Comparison of ENCODE assay signal across 12 cellular contexts in the genomic region with DNA sequence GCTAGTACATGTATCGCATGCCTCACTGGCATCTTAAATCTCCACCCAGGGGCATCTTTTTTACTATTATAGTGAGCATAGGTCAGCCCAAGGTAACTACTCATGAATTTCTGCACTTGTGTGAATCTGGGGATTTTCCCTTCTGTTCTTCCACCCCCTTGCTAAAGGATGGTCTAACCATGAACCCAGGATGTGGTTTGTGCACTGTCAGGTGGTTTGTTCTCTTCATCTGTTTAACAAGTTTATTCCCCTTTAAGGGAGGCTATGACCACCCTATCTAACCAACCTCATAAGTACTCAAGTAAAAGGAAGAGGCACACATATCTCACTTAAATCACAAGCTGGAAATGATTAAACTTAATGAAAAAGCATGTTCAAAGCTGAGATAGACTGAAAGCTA.
A peak's percentile ranks its signal among the peaks of the same experiment; 100 is the strongest.
DNase-seq lines count a peak whose midpoint lies in the region; ATAC-seq and TF ChIP-seq lines count a peak whose summit lies in the region.
"Had no signal": no experiment of that assay in that cellular context is flagged by ENCODE, and none has a peak within 500 bp of the region (broad histone marks: within the 10 kb centered on the region; RNA-seq: fewer than 3 reads in every experiment).

No MANE protein-coding gene starts in this region.

- no peaks in the 10 kb centered on the region for H3K79me1 ChIP-seq in mesendoderm (ENCODE audit: low read length)

- H3K27ac Mint-ChIP-seq in CD8-positive, alpha-beta T cell: peak overlapping the region; percentile 15
- H3K27ac Mint-ChIP-seq: nephron had no signal

- TF ChIP-seq POLR2A in heart left ventricle (IDR thresholded peaks at IDR 0.05): no peak

- no peak for TF ChIP-seq CTCF in CD8-positive, alpha-beta T cell (IDR thresholded peaks at IDR 0.05)
- TF ChIP-seq CTCF in heart left ventricle (IDR thresholded peaks at IDR 0.05): no peak

- no peak overlapping the region for H3K23ac ChIP-seq in mesendoderm (ENCODE audit: low read length)

- POLR2A ChIA-PET in CD8-positive, alpha-beta T cell (lab: Charles Lee): no interaction called here

- H3K56ac ChIP-seq in mesendoderm (ENCODE audit: low read length): no peak overlapping the region

- intact Hi-C loops in CD8-positive, alpha-beta T cell (cut with DNase I, micrococcal nuclease): no loop called here
- intact Hi-C loops in Right ventricle myocardium superior (cut with DNase I): no loop called here
- intact Hi-C loops in heart left ventricle (cut with DNase I): no loop called here

- no peaks in the 10 kb centered on the region for H3K27me3 Mint-ChIP-seq in CD8-positive, alpha-beta T cell (ENCODE audit: low read depth)

- no peak overlapping the region for H3K18ac ChIP-seq in mesendoderm (ENCODE audit: low read length)

- WGBS in mesendoderm (ENCODE audit: extremely low coverage, insufficient coverage, low lambda C conversion rate): no CpG with 5 or more reads among the region's 1 CpG
- 85 to 92% (median 89%) methylated on average over 1 of the region's 1 CpG for WGBS in heart left ventricle, 4 donors

- no peak overlapping the region for H2AK5ac ChIP-seq in mesendoderm (ENCODE audit: low read length)

- no peak overlapping the region for H2BK120ac ChIP-seq in mesendoderm (ENCODE audit: low read depth, low read length)

- no peaks in the 10 kb centered on the region for H3K79me2 ChIP-seq in mesendoderm (ENCODE audit: control insufficient read depth, insufficient read depth, low read length)

- no peaks in the 10 kb centered on the region for H3K9me3 ChIP-seq in CD8-positive, alpha-beta T cell (ENCODE audit: low read length)
- H3K9me3 ChIP-seq in heart left ventricle: peaks cover 0 to 15% (median 0%) of the 10 kb centered on the region in 12 donors

- H4K8ac ChIP-seq in mesendoderm (ENCODE audit: low read depth, low read length): no peak overlapping the region

- peak; percentile 84 for ATAC-seq in CD8-positive, alpha-beta T cell
- ATAC-seq in GM18907 (IDR thresholded peaks at IDR 0.05; ENCODE audit: unreplicated experiment): peak; percentile 98
- ATAC-seq in HG02642 (IDR thresholded peaks at IDR 0.05; ENCODE audit: poor library complexity, unreplicated experiment): peak; percentile 88
- peak; percentile 90 for ATAC-seq in HG03558 (IDR thresholded peaks at IDR 0.05; ENCODE audit: extremely low read depth, unreplicated experiment)
- ATAC-seq in Right ventricle myocardium superior (ENCODE audit: poor library complexity): no peak
- ATAC-seq in heart left ventricle: no peak

- H2BK15ac ChIP-seq in mesendoderm (replicated peaks; ENCODE audit: low read depth): no peak overlapping the region

- H3K9me3 Mint-ChIP-seq in CD8-positive, alpha-beta T cell: peaks cover 4% of the 10 kb centered on the region

- H3K4me3 ChIP-seq in CD8-positive, alpha-beta T cell (ENCODE audit: low read depth, low read length): no peak overlapping the region
- no peak overlapping the region for H3K4me3 ChIP-seq in mesendoderm (ENCODE audit: low read length)
- H3K4me3 ChIP-seq in heart left ventricle: no peak overlapping the region

- peaks cover 16% of the 10 kb centered on the region for H3K4me1 ChIP-seq in CD8-positive, alpha-beta T cell (ENCODE audit: insufficient read depth, low read length)
- no peaks in the 10 kb centered on the region for H3K4me1 ChIP-seq in mesendoderm (ENCODE audit: control insufficient read depth, low read depth, low read length)
- H3K4me1 ChIP-seq in heart left ventricle: no peaks in the 10 kb centered on the region

- no peak overlapping the region for H3K4ac ChIP-seq in mesendoderm (ENCODE audit: low read depth, low read length)

- no peak overlapping the region for H2BK5ac ChIP-seq in mesendoderm (ENCODE audit: low read length)

- CTCF ChIA-PET in CD8-positive, alpha-beta T cell (lab: Charles Lee): no interaction called here

- no peak overlapping the region for H3K9ac ChIP-seq in mesendoderm (ENCODE audit: low read length)

- no peak overlapping the region for H3K4me2 ChIP-seq in mesendoderm (ENCODE audit: low read length)

- H3K27me3 ChIP-seq in CD8-positive, alpha-beta T cell (ENCODE audit: insufficient read depth, low read length): no peaks in the 10 kb centered on the region
- H3K27me3 ChIP-seq in mesendoderm (ENCODE audit: insufficient read depth, low read length, poor library complexity) (no peaks in the 10 kb centered on the region), heart left ventricle (no peaks in the 10 kb centered on the region)

- no peak overlapping the region for H3K4me3 Mint-ChIP-seq in CD8-positive, alpha-beta T cell
- H3K4me3 Mint-ChIP-seq: nephron had no signal

- peaks cover 18% of the 10 kb centered on the region for H3K4me1 Mint-ChIP-seq in CD8-positive, alpha-beta T cell (ENCODE audit: low read depth)

- no peak overlapping the region for H3K27ac ChIP-seq in CD8-positive, alpha-beta T cell (ENCODE audit: low read depth, low read length)
- H3K27ac ChIP-seq in mesendoderm (ENCODE audit: low read depth, low read length) (no peak overlapping the region), heart left ventricle (no peak overlapping the region)
- H3K27ac ChIP-seq: C4-2B had no signal

- no peaks in the 10 kb centered on the region for H3K36me3 ChIP-seq in CD8-positive, alpha-beta T cell (ENCODE audit: insufficient read depth, low read length)
- H3K36me3 ChIP-seq in mesendoderm (ENCODE audit: control insufficient read depth, insufficient read depth, low read length) (no peaks in the 10 kb centered on the region), heart left ventricle (no peaks in the 10 kb centered on the region)

- H4K5ac ChIP-seq in mesendoderm (ENCODE audit: low read length): no peak overlapping the region

- no peaks in the 10 kb centered on the region for H3K36me3 Mint-ChIP-seq in CD8-positive, alpha-beta T cell

- DNase-seq in CD8-positive, alpha-beta T cell: peak in 2 of 7 experiments; percentile 2 to 23
- DNase-seq in mesendoderm (no peak), globus pallidus (ENCODE audit: low spot score) (no peak), Right ventricle myocardium superior (no peak), heart left ventricle (no peak)
- DNase-seq: NCI-H1048; stimulated activated CD4-positive, alpha-beta T cell treated with anti-CD3 and anti-CD28 coated beads, Interleukin-4, amount 100 ng/mL, for 1 hour had no signal

Comparison
In these comparisons a context has a peak if more than half of its experiments do, and no peak if none do; other contexts are left out.
1. ATAC-seq: peak in CD8-positive, alpha-beta T cell (single experiment), GM18907 (single experiment), HG02642 (single experiment) and HG03558 (single experiment); none in Right ventricle myocardium superior (single experiment) and heart left ventricle (0 of 4).